10 cellular contexts compared by ENCODE assay signal in genomic region chr12:1915082-1915968, GRCh38. TPM values are rescaled to one million over a fixed set of nuclear protein-coding genes. Genes with fewer than 3 reads are reported as not detected.
DNase-seq lines count a peak whose midpoint lies in the region; ATAC-seq and TF ChIP-seq lines count a peak whose summit lies in the region.
"Had no signal": no experiment of that assay in that cellular context is flagged by ENCODE, and none has a peak within 500 bp of the region (broad histone marks: within the 10 kb centered on the region; RNA-seq: fewer than 3 reads in every experiment).

No MANE protein-coding gene starts in this region.

- no peaks in the 10 kb centered on the region for H4K20me1 ChIP-seq in GM23338 (replicated peaks; ENCODE audit: insufficient read depth)

- no peaks in the 10 kb centered on the region for H3K9me2 ChIP-seq in GM23338 (ENCODE audit: insufficient read depth)

- no peaks in the 10 kb centered on the region for H3K27me3 ChIP-seq in thymus (ENCODE audit: control insufficient read depth, insufficient read depth)
- H3K27me3 ChIP-seq in GM23338 (ENCODE audit: insufficient read depth), result no peaks in the 10 kb centered on the region

- peaks cover 11% of the 10 kb centered on the region for H3K27me3 Mint-ChIP-seq in activated CD4-positive, alpha-beta memory T cell treated with anti-CD3 and anti-CD28 coated beads, Interleukin-2, amount 10 ng/mL, durations not matched to agents 7 days and 5 days
- H3K27me3 Mint-ChIP-seq in GM23338 (ENCODE audit: insufficient read depth, low read depth, poor library complexity), result peaks cover 9% of the 10 kb centered on the region

- H3K4me3 Mint-ChIP-seq in activated CD4-positive, alpha-beta memory T cell treated with anti-CD3 and anti-CD28 coated beads, Interleukin-2, amount 10 ng/mL, durations not matched to agents 7 days and 5 days, result no peak overlapping the region
- no peak overlapping the region for H3K4me3 Mint-ChIP-seq in GM23338

- peak overlapping the region; percentile 70 for H3K27ac Mint-ChIP-seq in activated CD4-positive, alpha-beta memory T cell treated with anti-CD3 and anti-CD28 coated beads, Interleukin-2, amount 10 ng/mL, durations not matched to agents 7 days and 5 days
- no peak overlapping the region for H3K27ac Mint-ChIP-seq in GM23338

- peaks cover 2% of the 10 kb centered on the region for H3K9me3 Mint-ChIP-seq in activated CD4-positive, alpha-beta memory T cell treated with anti-CD3 and anti-CD28 coated beads, Interleukin-2, amount 10 ng/mL, durations not matched to agents 7 days and 5 days
- no peaks in the 10 kb centered on the region for H3K9me3 Mint-ChIP-seq in GM23338

- no peak overlapping the region for H3K4me2 ChIP-seq in GM23338

- POLR2A ChIA-PET in activated CD4-positive, alpha-beta memory T cell treated with anti-CD3 and anti-CD28 coated beads, Interleukin-2, amount 10 ng/mL, durations not matched to agents 7 days and 5 days (lab: Charles Lee), result interaction anchor here (0.6 kb wide), 1 partner anchor 312 kb away, joined by 3 read pairs; no protein-coding TSS in a partner anchor

- H3K4me1 ChIP-seq in thymus (ENCODE audit: control insufficient read depth, insufficient read depth, low read length) (peaks cover 36% of the 10 kb centered on the region), GM23338 (ENCODE audit: insufficient read depth) (no peaks in the 10 kb centered on the region)

- H3K36me3 ChIP-seq in thymus (ENCODE audit: control insufficient read depth, insufficient read depth), result no peaks in the 10 kb centered on the region
- H3K36me3 ChIP-seq in GM23338 (ENCODE audit: insufficient read depth), result no peaks in the 10 kb centered on the region

- peak overlapping the region; percentile 72 for H3K27ac ChIP-seq in thymus (ENCODE audit: low read depth)
- no peak overlapping the region for H3K27ac ChIP-seq in GM23338 (ENCODE audit: low read depth)

- H3K4me3 ChIP-seq in thymus (ENCODE audit: low read length) (no peak overlapping the region), GM23338 (no peak overlapping the region)

- H3K79me2 ChIP-seq in GM23338 (replicated peaks; ENCODE audit: insufficient read depth), result no peaks in the 10 kb centered on the region

- no peak for ATAC-seq in GM23338
- ATAC-seq: PC-3 had no signal

- peaks cover 19% of the 10 kb centered on the region for H3K4me1 Mint-ChIP-seq in activated CD4-positive, alpha-beta memory T cell treated with anti-CD3 and anti-CD28 coated beads, Interleukin-2, amount 10 ng/mL, durations not matched to agents 7 days and 5 days
- peaks cover 15% of the 10 kb centered on the region for H3K4me1 Mint-ChIP-seq in GM23338

- no peak overlapping the region for H2AFZ ChIP-seq in GM23338

- 65% methylated on average over 18 of the region's 18 CpGs for WGBS in thymus

- DNase-seq in activated naive CD4-positive, alpha-beta T cell treated with Interleukin-2 at 50 U/mL for 16 hours, result peak; percentile 17
- DNase-seq in activated naive CD4-positive, alpha-beta T cell treated with anti-CD3 and anti-CD28 coated beads, Interleukin-2, amount 50 U/mL, for 16 hours, result no peak
- DNase-seq in activated CD4-positive, alpha-beta memory T cell treated with anti-CD3 and anti-CD28 coated beads, Interleukin-2, amount 10 ng/mL, durations not matched to agents 7 days and 5 days, result peak; percentile 66
- DNase-seq in iPS-NIHi7 (ENCODE audit: extremely low spot score), result peak; percentile 11
- no peak for DNase-seq in GM23338 (ENCODE audit: low spot score)
- DNase-seq in NAMALWA (ENCODE audit: low spot score), result no peak
- no peak for DNase-seq in RKO (ENCODE audit: low spot score)
- DNase-seq: PC-3 had no signal

- CTCF ChIA-PET in activated CD4-positive, alpha-beta memory T cell treated with anti-CD3 and anti-CD28 coated beads, Interleukin-2, amount 10 ng/mL, durations not matched to agents 7 days and 5 days (lab: Charles Lee), result interaction anchor here (1.1 to 2.2 kb wide), 3 partner anchors 25 to 124 kb away, joined by 3 to 9 read pairs (median 3); no protein-coding TSS in a partner anchor

- no peaks in the 10 kb centered on the region for H3F3A ChIP-seq in GM23338 (replicated peaks; ENCODE audit: low read depth)

- no peaks in the 10 kb centered on the region for H3K9me3 ChIP-seq in thymus (ENCODE audit: control insufficient read depth)

- no peak for TF ChIP-seq CTCF in GM23338 (conservative IDR thresholded peaks at IDR 0.05; ENCODE audit: low read depth in 2 of 2)

- no peaks in the 10 kb centered on the region for H3K36me3 Mint-ChIP-seq in activated CD4-positive, alpha-beta memory T cell treated with anti-CD3 and anti-CD28 coated beads, Interleukin-2, amount 10 ng/mL, durations not matched to agents 7 days and 5 days (ENCODE audit: low read depth)
- H3K36me3 Mint-ChIP-seq in GM23338 (ENCODE audit: low read depth), result no peaks in the 10 kb centered on the region

TF ChIP-seq in GM23338, 12 proteins besides CTCF, POLR2A, EP300 and RAD21 (continues in another document):
- TF ChIP-seq, protein P1, sequence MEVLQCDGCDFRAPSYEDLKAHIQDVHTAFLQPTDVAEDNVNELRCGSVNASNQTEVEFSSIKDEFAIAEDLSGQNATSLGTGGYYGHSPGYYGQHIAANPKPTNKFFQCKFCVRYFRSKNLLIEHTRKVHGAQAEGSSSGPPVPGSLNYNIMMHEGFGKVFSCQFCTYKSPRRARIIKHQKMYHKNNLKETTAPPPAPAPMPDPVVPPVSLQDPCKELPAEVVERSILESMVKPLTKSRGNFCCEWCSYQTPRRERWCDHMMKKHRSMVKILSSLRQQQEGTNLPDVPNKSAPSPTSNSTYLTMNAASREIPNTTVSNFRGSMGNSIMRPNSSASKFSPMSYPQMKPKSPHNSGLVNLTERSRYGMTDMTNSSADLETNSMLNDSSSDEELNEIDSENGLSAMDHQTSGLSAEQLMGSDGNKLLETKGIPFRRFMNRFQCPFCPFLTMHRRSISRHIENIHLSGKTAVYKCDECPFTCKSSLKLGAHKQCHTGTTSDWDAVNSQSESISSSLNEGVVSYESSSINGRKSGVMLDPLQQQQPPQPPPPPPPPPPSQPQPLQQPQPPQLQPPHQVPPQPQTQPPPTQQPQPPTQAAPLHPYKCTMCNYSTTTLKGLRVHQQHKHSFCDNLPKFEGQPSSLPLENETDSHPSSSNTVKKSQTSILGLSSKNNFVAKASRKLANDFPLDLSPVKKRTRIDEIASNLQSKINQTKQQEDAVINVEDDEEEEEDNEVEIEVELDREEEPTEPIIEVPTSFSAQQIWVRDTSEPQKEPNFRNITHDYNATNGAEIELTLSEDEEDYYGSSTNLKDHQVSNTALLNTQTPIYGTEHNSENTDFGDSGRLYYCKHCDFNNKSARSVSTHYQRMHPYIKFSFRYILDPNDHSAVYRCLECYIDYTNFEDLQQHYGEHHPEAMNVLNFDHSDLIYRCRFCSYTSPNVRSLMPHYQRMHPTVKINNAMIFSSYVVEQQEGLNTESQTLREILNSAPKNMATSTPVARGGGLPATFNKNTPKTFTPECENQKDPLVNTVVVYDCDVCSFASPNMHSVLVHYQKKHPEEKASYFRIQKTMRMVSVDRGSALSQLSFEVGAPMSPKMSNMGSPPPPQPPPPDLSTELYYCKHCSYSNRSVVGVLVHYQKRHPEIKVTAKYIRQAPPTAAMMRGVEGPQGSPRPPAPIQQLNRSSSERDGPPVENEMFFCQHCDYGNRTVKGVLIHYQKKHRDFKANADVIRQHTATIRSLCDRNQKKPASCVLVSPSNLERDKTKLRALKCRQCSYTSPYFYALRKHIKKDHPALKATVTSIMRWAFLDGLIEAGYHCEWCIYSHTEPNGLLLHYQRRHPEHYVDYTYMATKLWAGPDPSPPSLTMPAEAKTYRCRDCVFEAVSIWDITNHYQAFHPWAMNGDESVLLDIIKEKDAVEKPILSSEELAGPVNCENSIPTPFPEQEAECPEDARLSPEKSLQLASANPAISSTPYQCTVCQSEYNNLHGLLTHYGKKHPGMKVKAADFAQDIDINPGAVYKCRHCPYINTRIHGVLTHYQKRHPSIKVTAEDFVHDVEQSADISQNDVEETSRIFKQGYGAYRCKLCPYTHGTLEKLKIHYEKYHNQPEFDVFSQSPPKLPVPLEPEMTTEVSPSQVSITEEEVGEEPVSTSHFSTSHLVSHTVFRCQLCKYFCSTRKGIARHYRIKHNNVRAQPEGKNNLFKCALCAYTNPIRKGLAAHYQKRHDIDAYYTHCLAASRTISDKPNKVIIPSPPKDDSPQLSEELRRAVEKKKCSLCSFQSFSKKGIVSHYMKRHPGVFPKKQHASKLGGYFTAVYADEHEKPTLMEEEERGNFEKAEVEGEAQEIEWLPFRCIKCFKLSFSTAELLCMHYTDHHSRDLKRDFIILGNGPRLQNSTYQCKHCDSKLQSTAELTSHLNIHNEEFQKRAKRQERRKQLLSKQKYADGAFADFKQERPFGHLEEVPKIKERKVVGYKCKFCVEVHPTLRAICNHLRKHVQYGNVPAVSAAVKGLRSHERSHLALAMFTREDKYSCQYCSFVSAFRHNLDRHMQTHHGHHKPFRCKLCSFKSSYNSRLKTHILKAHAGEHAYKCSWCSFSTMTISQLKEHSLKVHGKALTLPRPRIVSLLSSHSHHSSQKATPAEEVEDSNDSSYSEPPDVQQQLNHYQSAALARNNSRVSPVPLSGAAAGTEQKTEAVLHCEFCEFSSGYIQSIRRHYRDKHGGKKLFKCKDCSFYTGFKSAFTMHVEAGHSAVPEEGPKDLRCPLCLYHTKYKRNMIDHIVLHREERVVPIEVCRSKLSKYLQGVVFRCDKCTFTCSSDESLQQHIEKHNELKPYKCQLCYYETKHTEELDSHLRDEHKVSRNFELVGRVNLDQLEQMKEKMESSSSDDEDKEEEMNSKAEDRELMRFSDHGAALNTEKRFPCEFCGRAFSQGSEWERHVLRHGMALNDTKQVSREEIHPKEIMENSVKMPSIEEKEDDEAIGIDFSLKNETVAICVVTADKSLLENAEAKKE (CRISPR knock-in tag; IDR thresholded peaks at IDR 0.05), result no peak
- TF ChIP-seq EZH2 (IDR thresholded peaks at IDR 0.05; ENCODE audit: low read depth, unreplicated experiment), result no peak
- no peak for TF ChIP-seq ZNF114 (CRISPR knock-in tag; IDR thresholded peaks at IDR 0.05)
- no peak for TF ChIP-seq JUNB (IDR thresholded peaks at IDR 0.05; ENCODE audit: unreplicated experiment)

RNA-seq across cellular contexts. Expression of gene CACNA2D4, which starts 3.1 kb away (rescaled TPM):
- total RNA-seq in activated CD4-positive, alpha-beta memory T cell treated with anti-CD3 and anti-CD28 coated beads, Interleukin-2, amount 10 ng/mL, durations not matched to agents 7 days and 5 days, result 10 to 100 TPM; 20.8 to 23.6 TPM
- polyA plus RNA-seq in thymus (4.9 TPM), GM23338 (2016; fragmentation: Nextera tagmentation; extraction: Ambion mirVana) (0.24 TPM in 1 of 2 replicates, not detected in the other)
- 0.07 TPM in 1 of 2 replicates, not detected in the other for total RNA-seq in GM23338 (2014; rRNA removed; shearing (Covaris generic))
- total RNA-seq: PC-3 had no signal
- polyA plus RNA-seq: neural cell had no signal

Comparison
In these comparisons a context has a peak if more than half of its experiments do, and no peak if none do; other contexts are left out.
1. DNase-seq: peak in activated naive CD4-positive, alpha-beta T cell treated with Interleukin-2 at 50 U/mL for 16 hours (single experiment), activated CD4-positive, alpha-beta memory T cell treated with anti-CD3 and anti-CD28 coated beads, Interleukin-2, amount 10 ng/mL, durations not matched to agents 7 days and 5 days (single experiment) and iPS-NIHi7 (single experiment); none in activated naive CD4-positive, alpha-beta T cell treated with anti-CD3 and anti-CD28 coated beads, Interleukin-2, amount 50 U/mL, for 16 hours (single experiment), GM23338 (single experiment), NAMALWA (single experiment) and RKO (single experiment).
2. RNA of gene CACNA2D4, which starts 3.1 kb away (total RNA-seq): 20.8 to 23.6 TPM in activated CD4-positive, alpha-beta memory T cell treated with anti-CD3 and anti-CD28 coated beads, Interleukin-2, amount 10 ng/mL, durations not matched to agents 7 days and 5 days; 0.07 TPM in GM23338; every median in the first group is over 10 times any median in the second.